ENCODE assay signal across 15 cellular contexts in genomic region chr19:4360641-4361151, GRCh38. TPM values are rescaled to one million over a fixed set of nuclear protein-coding genes. Genes with fewer than 3 reads are reported as not detected.
DNase-seq lines count a peak whose midpoint lies in the region; ATAC-seq and TF ChIP-seq lines count a peak whose summit lies in the region.
"Had no signal": no experiment of that assay in that cellular context is flagged by ENCODE, and none has a peak within 500 bp of the region (broad histone marks: within the 10 kb centered on the region; RNA-seq: fewer than 3 reads in every experiment).

No MANE protein-coding gene starts in this region.

- DNase-seq in Caco-2 (no peak), choroid plexus epithelial cell (ENCODE audit: low read depth) (peak; percentile 21), nephron progenitor cell (no peak), NCI-H187 (lab: John Stamatoyannopoulos, UW) (no peak), CD14-positive monocyte (ENCODE audit: low spot score) (no peak), NCI-H128 (lab: John Stamatoyannopoulos, UW; ENCODE audit: unreplicated experiment) (no peak), aorta (no peak)
- DNase-seq: activated CD4-positive, alpha-beta T cell treated with anti-CD3 and anti-CD28 coated beads for 36 hours; GF-D8; NCI-H2029; retina; stimulated activated CD4-positive, alpha-beta T cell treated with anti-CD3 and anti-CD28 coated beads, Interleukin-4, amount 100 ng/mL, for 24 hours had no signal

- no peaks in the 10 kb centered on the region for H3K9me3 Mint-ChIP-seq in Caco-2 (ENCODE audit: unreplicated experiment)
- no peaks in the 10 kb centered on the region for H3K9me3 Mint-ChIP-seq in nephron progenitor cell
- no peaks in the 10 kb centered on the region for H3K9me3 Mint-ChIP-seq in CD14-positive monocyte
- H3K9me3 Mint-ChIP-seq: activated T-helper 2 cell treated with anti-CD3 and anti-CD28 coated beads, Interferon-gamma antibody, Interleukin-2, Interleukin-4, amounts not matched to agents 10 μg/mL and 5 μg/mL and 100 μg/mL, durations not matched to agents 14 hours and 24 hours and 36 hours had no signal

- TF ChIP-seq CTCF in Caco-2 (IDR thresholded peaks at IDR 0.05; ENCODE audit: insufficient read depth in 1 of 2, low read depth in 1 of 2, low read length in 1 of 2, severe bottlenecking in 1 of 2, unreplicated experiment in 1 of 2) = no peak
- TF ChIP-seq CTCF in choroid plexus epithelial cell (conservative IDR thresholded peaks at IDR 0.05; ENCODE audit: low read depth, low read length) = no peak
- TF ChIP-seq CTCF in nephron progenitor cell (IDR thresholded peaks at IDR 0.05) = no peak
- no peak for TF ChIP-seq CTCF in CD14-positive monocyte (IDR thresholded peaks at IDR 0.05)

- H3K4me3 ChIP-seq in Caco-2 (ENCODE audit: low read depth, low read length) = no peak overlapping the region
- H3K4me3 ChIP-seq in HUES64 (ENCODE audit: low read length) = no peak overlapping the region
- no peak overlapping the region for H3K4me3 ChIP-seq in choroid plexus epithelial cell (ENCODE audit: low read depth, low read length)
- no peak overlapping the region for H3K4me3 ChIP-seq in aorta (ENCODE audit: low read length in 2 of 2)

- no peak overlapping the region; the same call in 1 of the 2 replicates for H3K9ac ChIP-seq in HUES64 (ENCODE audit: low read depth, low read length)

- no peaks in the 10 kb centered on the region for H3K9me3 ChIP-seq in Caco-2
- H3K9me3 ChIP-seq in HUES64 (ENCODE audit: insufficient read depth, low read depth, low read length) = no peaks in the 10 kb centered on the region
- no peaks in the 10 kb centered on the region for H3K9me3 ChIP-seq in aorta (ENCODE audit: control insufficient read depth, low read length)

- H3K4me3 Mint-ChIP-seq in Caco-2 (ENCODE audit: unreplicated experiment) (no peak overlapping the region), nephron progenitor cell (no peak overlapping the region), CD14-positive monocyte (no peak overlapping the region)
- H3K4me3 Mint-ChIP-seq: activated CD4-positive, alpha-beta T cell treated with anti-CD3 and anti-CD28 coated beads for 36 hours had no signal

- H3K27ac Mint-ChIP-seq in Caco-2 (ENCODE audit: unreplicated experiment) = peak overlapping the region; percentile 42
- H3K27ac Mint-ChIP-seq in nephron progenitor cell = peak overlapping the region; percentile 90
- H3K27ac Mint-ChIP-seq in CD14-positive monocyte = peak overlapping the region in 3 of 7 donors; percentile 57 to 81 (median 79)
- H3K27ac Mint-ChIP-seq: activated CD4-positive, alpha-beta T cell treated with anti-CD3 and anti-CD28 coated beads for 36 hours; activated T-helper 2 cell treated with anti-CD3 and anti-CD28 coated beads, Interferon-gamma antibody, Interleukin-2, Interleukin-4, amounts not matched to agents 10 μg/mL and 5 μg/mL and 100 μg/mL, durations not matched to agents 14 hours and 24 hours and 36 hours had no signal

- H3K36me3 Mint-ChIP-seq in Caco-2 (ENCODE audit: insufficient read depth, unreplicated experiment) (peaks cover 83% of the 10 kb centered on the region), nephron progenitor cell (ENCODE audit: low read depth) (peaks cover 5% of the 10 kb centered on the region), CD14-positive monocyte (peaks cover 42 to 86% of the 10 kb centered on the region in 2 donors)

- H3K27me3 ChIP-seq in Caco-2 (replicated peaks; ENCODE audit: control insufficient read depth, insufficient read depth, low read length) = no peaks in the 10 kb centered on the region
- no peaks in the 10 kb centered on the region for H3K27me3 ChIP-seq in HUES64 (ENCODE audit: insufficient read depth, low read length)
- no peaks in the 10 kb centered on the region for H3K27me3 ChIP-seq in aorta (ENCODE audit: control insufficient read depth in 1 of 2, insufficient read depth in 2 of 2, low read length in 1 of 2)

- H3K4me1 ChIP-seq in Caco-2 (0 out of 2 replicates have a peak, but pooled peaks cover 4% of the 10 kb centered on the region), HUES64 (ENCODE audit: insufficient read depth, low read length) (no peaks in the 10 kb centered on the region), aorta (ENCODE audit: control insufficient read depth in 1 of 2, insufficient read depth in 2 of 2, low read length in 2 of 2) (no peaks in the 10 kb centered on the region)

- 80% methylated on average over 12 of the region's 12 CpGs for WGBS in HUES64
- WGBS in aorta, 2 donors = 85 to 91% methylated on average over 11 to 12 of the region's 12 CpGs

- TSS peak; percentile 58 for BruUV-seq in Caco-2 (replicated peaks; lab: Mats Ljungman, UMichigan)

- H3K27me3 Mint-ChIP-seq in Caco-2 (ENCODE audit: insufficient read depth, unreplicated experiment) (no peaks in the 10 kb centered on the region), nephron progenitor cell (ENCODE audit: low read depth, poor library complexity) (no peaks in the 10 kb centered on the region), CD14-positive monocyte (ENCODE audit: low read depth in 3 of 3) (peaks cover 0 to 2% (median 0%) of the 10 kb centered on the region in 3 donors)
- H3K27me3 Mint-ChIP-seq: activated CD4-positive, alpha-beta T cell treated with anti-CD3 and anti-CD28 coated beads for 36 hours had no signal

- CTCF ChIA-PET in Caco-2 (lab: Charles Lee) = interaction anchor here (0.6 to 1.3 kb wide), 2 partner anchors 17 to 94 kb away, joined by 3 to 4 read pairs; partner anchors contain the start of gene MPND

- intact Hi-C loops in Caco-2 (cut with micrococcal nuclease; ENCODE audit: unreplicated experiment) (loop anchor here (5.0 kb wide), 1 partner anchor 42 kb away; the partner anchor contains the start of genes CHAF1A and SH3GL1), CD14-positive monocyte (cut with micrococcal nuclease) (no loop called here), aorta (cut with DNase I) (no loop called here)

- no peak for ATAC-seq in aorta (ENCODE audit: low FRiP score)
- ATAC-seq: activated CD4-positive, alpha-beta T cell treated with anti-CD3 and anti-CD28 coated beads for 36 hours had no signal

- H3K27ac ChIP-seq in HUES64 (ENCODE audit: low read depth, low read length) (peak overlapping the region; percentile 56; the same call in 1 of the 2 replicates), aorta (ENCODE audit: low read depth in 1 of 2, low read length in 2 of 2) (no peak overlapping the region)
- H3K27ac ChIP-seq: C4-2B had no signal

- POLR2A ChIA-PET in Caco-2 (lab: Charles Lee) = no interaction called here

- H3K36me3 ChIP-seq in Caco-2 (ENCODE audit: control insufficient read depth, insufficient read depth, low read length) (peaks cover 3% of the 10 kb centered on the region), HUES64 (ENCODE audit: insufficient read depth, low read length) (peaks cover 55% of the 10 kb centered on the region), aorta (ENCODE audit: control insufficient read depth in 1 of 2, insufficient read depth in 2 of 2, low read length in 1 of 2) (peaks cover 0 to 5% of the 10 kb centered on the region in 2 donors)

- H3K4me1 Mint-ChIP-seq in Caco-2 (ENCODE audit: low read depth, unreplicated experiment) (no peaks in the 10 kb centered on the region), nephron progenitor cell (peaks cover 13% of the 10 kb centered on the region), CD14-positive monocyte (no peaks in the 10 kb centered on the region)
- H3K4me1 Mint-ChIP-seq: activated CD4-positive, alpha-beta T cell treated with anti-CD3 and anti-CD28 coated beads for 36 hours had no signal

RNA-seq across cellular contexts. Expression of gene MPND, which starts 17.3 kb away (rescaled TPM):
- total RNA-seq in Caco-2 (2022) (34.9 and 35.7 TPM in 2 replicates), aorta (10 to 100 TPM; 13.5 to 14.3 TPM)
- polyA plus RNA-seq in HUES64 (2013, experiment 1 of 2) = 22.9 TPM
- polyA plus RNA-seq in HUES64 (2013, experiment 2 of 2) = 19.0 TPM
- polyA plus RNA-seq in CD14-positive monocyte (1 to 10 TPM; 6.5 to 7.0 TPM), aorta (10 to 100 TPM; 16.0 to 17.9 TPM)

RNA-seq across cellular contexts. Expression of gene STAP2, which starts 22.1 kb away (rescaled TPM):
- 70.7 and 71.6 TPM in 2 replicates for total RNA-seq in Caco-2 (2022)
- 9.6 TPM for polyA plus RNA-seq in HUES64 (2013, experiment 1 of 2)
- 10.1 TPM for polyA plus RNA-seq in HUES64 (2013, experiment 2 of 2)
- polyA plus RNA-seq in CD14-positive monocyte = under 1 TPM in 1 of 2 donors, not detected in 1; 0.17 TPM
- total RNA-seq in aorta = 1 to 10 TPM; 1.9 to 2.2 TPM
- 10 to 100 TPM in 1 of 2 donors, under 1 TPM in 1; 0.13 to 27.8 TPM for polyA plus RNA-seq in aorta

RNA-seq across cellular contexts. Expression of gene SH3GL1, which starts 39.7 kb away (rescaled TPM):
- total RNA-seq in Caco-2 (2022) (91.3 and 91.5 TPM in 2 replicates), aorta (10 to 100 TPM; 66.5 to 69.7 TPM)
- 79.1 TPM for polyA plus RNA-seq in HUES64 (2013, experiment 1 of 2)
- 76.6 TPM for polyA plus RNA-seq in HUES64 (2013, experiment 2 of 2)
- polyA plus RNA-seq in CD14-positive monocyte (10 to 100 TPM; 14.0 to 15.0 TPM), aorta (10 to 100 TPM; 37.7 to 48.6 TPM)

RNA-seq across cellular contexts. Expression of gene CHAF1A, which starts 41.7 kb away (rescaled TPM):
- 53.9 and 63.1 TPM in 2 replicates for total RNA-seq in Caco-2 (2022)
- 70.0 TPM for polyA plus RNA-seq in HUES64 (2013, experiment 1 of 2)
- 65.6 TPM for polyA plus RNA-seq in HUES64 (2013, experiment 2 of 2)
- polyA plus RNA-seq in CD14-positive monocyte = 1 to 10 TPM; 4.4 to 5.4 TPM
- 1 to 10 TPM; 6.5 to 7.0 TPM for total RNA-seq in aorta
- 1 to 10 TPM; 5.2 to 9.3 TPM for polyA plus RNA-seq in aorta

RNA-seq across cellular contexts. Expression of gene FSD1, which starts 56.3 kb away (rescaled TPM):
- total RNA-seq in Caco-2 (2022) (9.0 and 15.6 TPM in 2 replicates), aorta (under 1 TPM in 1 of 2 donors, not detected in 1; 0.84 TPM)
- 42.7 TPM for polyA plus RNA-seq in HUES64 (2013, experiment 1 of 2)
- polyA plus RNA-seq in HUES64 (2013, experiment 2 of 2) = 44.6 TPM
- polyA plus RNA-seq in CD14-positive monocyte (not detected), aorta (not detected)

Comparison
In these comparisons a context has a peak if more than half of its experiments do, and no peak if none do; other contexts are left out.
1. RNA of gene STAP2, which starts 22.1 kb away (total RNA-seq): 70.7 to 71.6 TPM in Caco-2; 1.9 to 2.2 TPM in aorta; every median in the first group is over 10 times any median in the second.